ENCODE assay signal across 13 cellular contexts in the genomic region with DNA sequence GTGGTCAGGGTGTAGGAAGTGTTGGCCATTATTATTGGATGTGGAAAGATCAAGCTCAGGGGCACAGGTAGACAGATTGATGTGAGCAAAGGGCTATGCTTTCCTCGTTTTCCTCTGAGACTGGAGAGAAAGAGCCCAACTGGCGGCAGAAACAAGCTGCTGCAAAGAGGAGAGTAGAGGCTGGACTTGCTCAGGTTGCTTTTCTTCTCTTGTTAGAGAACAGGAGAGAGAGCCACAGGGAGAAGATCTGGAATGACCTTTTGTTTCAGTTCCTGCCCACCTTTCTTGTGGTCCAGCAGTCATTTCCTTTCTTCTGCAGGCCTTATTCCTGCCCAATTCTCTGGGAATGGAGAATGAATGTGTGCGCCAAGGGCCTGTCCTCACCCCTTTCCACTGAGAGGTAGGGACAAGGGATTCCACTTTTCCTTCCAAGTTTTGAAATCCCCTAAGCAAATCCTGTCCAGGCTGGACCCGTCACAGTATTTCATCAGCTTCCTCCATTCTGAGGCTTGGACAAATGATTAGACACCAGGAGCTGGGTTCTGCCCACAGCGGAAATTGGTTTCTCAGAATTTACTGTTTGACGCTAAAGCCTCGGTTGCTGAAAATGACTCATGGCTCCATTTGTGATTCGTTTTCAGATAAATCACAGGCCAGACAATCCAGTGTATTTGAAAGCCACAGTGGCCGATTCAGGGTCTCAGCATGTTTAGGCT. TPM values are rescaled to one million over a fixed set of nuclear protein-coding genes. Genes with fewer than 3 reads are reported as not detected.
A peak's percentile ranks its signal among the peaks of the same experiment; 100 is the strongest.
DNase-seq lines count a peak whose midpoint lies in the region; ATAC-seq and TF ChIP-seq lines count a peak whose summit lies in the region.
"Had no signal": no experiment of that assay in that cellular context is flagged by ENCODE, and none has a peak within 500 bp of the region (broad histone marks: within the 10 kb centered on the region; RNA-seq: fewer than 3 reads in every experiment).

No MANE protein-coding gene starts in this region.

- peaks cover 8% of the 10 kb centered on the region for H3K9me3 Mint-ChIP-seq in activated T-helper 17 cell treated with anti-CD3 and anti-CD28 coated beads, Interleukin-2, amount 50 U/mL, for 72 hours
- peaks cover 6 to 22% (median 15%) of the 10 kb centered on the region in 9 donors for H3K9me3 Mint-ChIP-seq in naive thymus-derived CD8-positive, alpha-beta T cell

- H3K9me3 ChIP-seq in prostate gland: no peaks in the 10 kb centered on the region

- CTCF ChIA-PET in RWPE1 (lab: Yijun Ruan, JAX): no interaction called here

- no peak overlapping the region for H3K4me3 ChIP-seq in prostate gland

- H3K27me3 ChIP-seq in prostate gland (replicated peaks; ENCODE audit: insufficient read depth): no peaks in the 10 kb centered on the region

- DNase-seq in RPMI7951 (ENCODE audit: low read depth): peak; percentile 22
- DNase-seq in naive thymus-derived CD8-positive, alpha-beta T cell: peak in 1 of 10 donors; percentile 23
- DNase-seq in AG20443 (ENCODE audit: low spot score): no peak
- DNase-seq in prostate gland (ENCODE audit: low spot score): no peak
- no peak for DNase-seq in occipital lobe (lab: John Stamatoyannopoulos, UW)
- no peak for DNase-seq in RWPE1 (ENCODE audit: low spot score)
- DNase-seq: DMS79 treated with DMSO at 0.1 percent for 48 hours, MV-4-11 had no signal

- no peaks in the 10 kb centered on the region for H3K4me1 ChIP-seq in prostate gland (replicated peaks)

- TF ChIP-seq CTCF in prostate gland (IDR thresholded peaks at IDR 0.05) (no peak), RWPE1 (conservative IDR thresholded peaks at IDR 0.05; ENCODE audit: low read depth) (no peak)

- 90% methylated on average over 9 of the region's 9 CpGs for WGBS in prostate gland

- TF ChIP-seq POLR2A in prostate gland (IDR thresholded peaks at IDR 0.05): no peak

- intact Hi-C loops in prostate gland (cut with DNase I): no loop called here

- H3K27me3 Mint-ChIP-seq in activated T-helper 17 cell treated with anti-CD3 and anti-CD28 coated beads, Interleukin-2, amount 50 U/mL, for 72 hours: no peaks in the 10 kb centered on the region
- no peaks in the 10 kb centered on the region for H3K27me3 Mint-ChIP-seq in naive thymus-derived CD8-positive, alpha-beta T cell

- peak; percentile 36 for ATAC-seq in GM18909 (IDR thresholded peaks at IDR 0.05; ENCODE audit: poor library complexity, unreplicated experiment)
- peak; percentile 65 for ATAC-seq in activated T-helper 17 cell treated with anti-CD3 and anti-CD28 coated beads, Interleukin-2, amount 50 U/mL, for 72 hours (replicated peaks)
- peak in 1 of 2 donors; percentile 10 for ATAC-seq in naive thymus-derived CD8-positive, alpha-beta T cell

- peaks cover 50% of the 10 kb centered on the region for H3K4me1 Mint-ChIP-seq in activated T-helper 17 cell treated with anti-CD3 and anti-CD28 coated beads, Interleukin-2, amount 50 U/mL, for 72 hours
- peaks cover 38 to 64% (median 53%) of the 10 kb centered on the region in 4 donors for H3K4me1 Mint-ChIP-seq in naive thymus-derived CD8-positive, alpha-beta T cell

- H3K27ac ChIP-seq in prostate gland (no peak overlapping the region), RWPE1 (no peak overlapping the region)

- no peak overlapping the region for H3K4me3 Mint-ChIP-seq in activated T-helper 17 cell treated with anti-CD3 and anti-CD28 coated beads, Interleukin-2, amount 50 U/mL, for 72 hours
- peak overlapping the region in 5 of 10 donors; percentile 9 to 56 (median 24) for H3K4me3 Mint-ChIP-seq in naive thymus-derived CD8-positive, alpha-beta T cell

- H3K36me3 ChIP-seq in prostate gland: no peaks in the 10 kb centered on the region

- H3K27ac Mint-ChIP-seq in activated T-helper 17 cell treated with anti-CD3 and anti-CD28 coated beads, Interleukin-2, amount 50 U/mL, for 72 hours: peak overlapping the region; percentile 82
- peak overlapping the region in 9 of 10 donors; percentile 18 to 99 (median 90) for H3K27ac Mint-ChIP-seq in naive thymus-derived CD8-positive, alpha-beta T cell

- POLR2A ChIA-PET in naive thymus-derived CD8-positive, alpha-beta T cell (lab: Charles Lee): interaction anchor here (0.8 to 16.6 kb wide), 3 partner anchors 6 to 71 kb away, joined by 3 to 365 read pairs (median 56); no protein-coding TSS in a partner anchor
- POLR2A ChIA-PET in RWPE1 (lab: Yijun Ruan, JAX; ENCODE audit: low non-redundant PET): no interaction called here

- H3K36me3 Mint-ChIP-seq in activated T-helper 17 cell treated with anti-CD3 and anti-CD28 coated beads, Interleukin-2, amount 50 U/mL, for 72 hours (ENCODE audit: low read depth): peaks cover 5% of the 10 kb centered on the region
- peaks cover 0 to 22% (median 17%) of the 10 kb centered on the region in 3 donors for H3K36me3 Mint-ChIP-seq in naive thymus-derived CD8-positive, alpha-beta T cell

RNA-seq across cellular contexts. Expression of gene ZNF80, which starts 16.1 kb away (rescaled TPM):
- total RNA-seq in RPMI7951 (2014; rRNA removed; shearing (Covaris generic)): not detected in 2 replicates
- under 1 TPM; 0.15 to 0.29 TPM for total RNA-seq in activated T-helper 17 cell treated with anti-CD3 and anti-CD28 coated beads, Interleukin-2, amount 50 U/mL, for 72 hours
- 1 to 10 TPM; 1.7 to 2.5 TPM for total RNA-seq in naive thymus-derived CD8-positive, alpha-beta T cell
- polyA plus RNA-seq in naive thymus-derived CD8-positive, alpha-beta T cell: 1 to 10 TPM in 1 of 3 donors, under 1 TPM in 2; 0.08 to 8.0 (median 0.28) TPM
- total RNA-seq in prostate gland: under 1 TPM in 1 of 2 donors, not detected in 1; 0.62 TPM
- total RNA-seq in occipital lobe: not detected
- total RNA-seq: mesenteric fat pad, OCI-LY7, urinary bladder had no signal

RNA-seq across cellular contexts. Expression of gene DRD3, which starts 42.5 kb away (rescaled TPM):
- not detected in 2 replicates for total RNA-seq in RPMI7951 (2014; rRNA removed; shearing (Covaris generic))
- not detected for total RNA-seq in activated T-helper 17 cell treated with anti-CD3 and anti-CD28 coated beads, Interleukin-2, amount 50 U/mL, for 72 hours
- under 1 TPM in 1 of 2 experiments, not detected in 1; 0.23 TPM for total RNA-seq in naive thymus-derived CD8-positive, alpha-beta T cell
- under 1 TPM in 2 of 3 donors, not detected in 1; 0.12 to 0.16 TPM for polyA plus RNA-seq in naive thymus-derived CD8-positive, alpha-beta T cell
- not detected for total RNA-seq in prostate gland
- not detected for total RNA-seq in occipital lobe
- total RNA-seq: mesenteric fat pad, OCI-LY7, urinary bladder had no signal
- polyA plus RNA-seq: urinary bladder had no signal
